ENCODE assay signal across 1 cellular context in the genomic region with DNA sequence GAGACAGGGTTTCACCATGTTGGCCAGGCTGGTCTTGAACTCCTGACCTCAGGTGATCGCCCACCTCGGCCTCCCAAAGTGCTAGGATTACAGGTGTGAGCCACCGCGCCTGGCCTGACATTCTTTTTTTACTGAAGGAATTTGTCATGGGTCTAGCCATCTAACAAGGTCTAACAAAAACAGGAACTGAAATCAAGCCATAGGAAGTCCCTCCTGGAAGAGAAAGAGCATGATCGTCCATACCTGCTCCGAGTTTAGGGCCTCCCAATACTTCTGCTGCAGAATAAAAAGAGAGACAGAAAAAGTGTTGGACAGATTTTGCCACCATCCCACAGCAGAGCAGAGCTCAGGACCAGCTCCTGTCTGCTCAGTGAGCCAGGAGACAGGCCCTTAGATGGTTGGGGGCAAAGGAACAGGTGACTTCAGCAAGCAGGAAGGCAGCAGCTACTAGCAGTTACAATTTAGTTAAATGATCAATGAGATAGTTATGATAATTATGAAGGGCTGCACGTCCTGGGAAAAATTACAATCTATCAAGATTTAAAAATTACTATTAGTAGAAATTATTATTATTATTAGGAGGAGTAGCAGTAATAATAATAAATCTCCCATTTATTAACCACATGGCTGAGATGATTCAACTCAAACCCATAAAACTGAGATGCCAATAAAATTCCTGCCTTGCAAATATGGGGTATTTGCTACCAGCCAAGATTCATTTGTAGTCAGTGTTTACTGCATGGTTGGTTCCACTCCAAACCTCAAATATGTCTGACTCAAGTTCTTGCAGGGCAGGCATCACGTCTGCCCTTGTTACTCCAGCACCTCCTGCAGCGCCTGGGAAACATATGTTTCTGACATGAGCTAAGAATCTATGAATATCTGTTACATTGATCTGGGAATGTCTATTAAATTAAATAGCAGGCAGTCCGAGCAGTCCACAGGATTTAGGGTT.
TF ChIP-seq lines count a peak whose summit lies in the region.

No MANE protein-coding gene starts in this region.

TF ChIP-seq in IMR-90, 13 proteins besides CTCF, POLR2A, EP300 and RAD21 (continued from another document):
- TF ChIP-seq BHLHE40 (IDR thresholded peaks at IDR 0.05; ENCODE audit: low read depth, low read length): peak; percentile 91
- 0 out of 2 replicates have a peak, but pooled peaks have one; percentile 20 for TF ChIP-seq NFE2L2 (IDR thresholded peaks at IDR 0.05; ENCODE audit: low read depth, low read length)
- TF ChIP-seq RFX5 (IDR thresholded peaks at IDR 0.05; ENCODE audit: low read depth, low read length): no peak
- TF ChIP-seq RCOR1 (IDR thresholded peaks at IDR 0.05; ENCODE audit: insufficient replicate concordance, low read length): peak; percentile 47
- peak; percentile 40 for TF ChIP-seq SMC3 (IDR thresholded peaks at IDR 0.05; ENCODE audit: low read depth, low read length)
- TF ChIP-seq, protein P1, sequence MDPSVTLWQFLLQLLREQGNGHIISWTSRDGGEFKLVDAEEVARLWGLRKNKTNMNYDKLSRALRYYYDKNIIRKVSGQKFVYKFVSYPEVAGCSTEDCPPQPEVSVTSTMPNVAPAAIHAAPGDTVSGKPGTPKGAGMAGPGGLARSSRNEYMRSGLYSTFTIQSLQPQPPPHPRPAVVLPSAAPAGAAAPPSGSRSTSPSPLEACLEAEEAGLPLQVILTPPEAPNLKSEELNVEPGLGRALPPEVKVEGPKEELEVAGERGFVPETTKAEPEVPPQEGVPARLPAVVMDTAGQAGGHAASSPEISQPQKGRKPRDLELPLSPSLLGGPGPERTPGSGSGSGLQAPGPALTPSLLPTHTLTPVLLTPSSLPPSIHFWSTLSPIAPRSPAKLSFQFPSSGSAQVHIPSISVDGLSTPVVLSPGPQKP (IDR thresholded peaks at IDR 0.05; ENCODE audit: borderline replicate concordance, low read depth, low read length): no peak
- TF ChIP-seq MAFK (IDR thresholded peaks at IDR 0.05; ENCODE audit: low read depth, low read length): peak; percentile 58
- TF ChIP-seq FOS (IDR thresholded peaks at IDR 0.05; ENCODE audit: low read depth, low read length): peak; percentile 95
- peak; percentile 83; the same call in 1 of the 2 replicates for TF ChIP-seq CHD1 (IDR thresholded peaks at IDR 0.05; ENCODE audit: low read depth, low read length)
TF ChIP-seq in IMR-90: peak in this region for 9.
